Comparison of ENCODE assay signal across 15 cellular contexts in genomic region chr17:676965-677364, GRCh38. TPM values are rescaled to one million over a fixed set of nuclear protein-coding genes. Genes with fewer than 3 reads are reported as not detected.
DNase-seq lines count a peak whose midpoint lies in the region; ATAC-seq and TF ChIP-seq lines count a peak whose summit lies in the region.
"Had no signal": no experiment of that assay in that cellular context is flagged by ENCODE, and none has a peak within 500 bp of the region (broad histone marks: within the 10 kb centered on the region; RNA-seq: fewer than 3 reads in every experiment).

No MANE protein-coding gene starts in this region.

- DNase-seq in GM23248, result no peak
- peak; percentile 44 for DNase-seq in NCI-H446 treated with DMSO at 0.1 percent for 48 hours (lab: John Stamatoyannopoulos, UW)
- DNase-seq in HAP-1 (ENCODE audit: low spot score in 2 of 2), result no peak
- DNase-seq in left colon, result no peak
- no peak for DNase-seq in uterus
- DNase-seq: AML-193; Caco-2; CD4-positive, alpha-beta T cell; GDM1; HCEC 1CT; KBM-7 had no signal

- peak overlapping the region; percentile 24 for H3K4me2 ChIP-seq in GM23248 (ENCODE audit: unreplicated experiment)

- H3K9me2 ChIP-seq in GM23248 (ENCODE audit: insufficient read depth), result no peaks in the 10 kb centered on the region

- ATAC-seq in gastroesophageal sphincter (no peak), HG03521 (IDR thresholded peaks at IDR 0.05; ENCODE audit: unreplicated experiment) (no peak), left colon (no peak)

- 69 to 79% methylated on average over 4 of the region's 4 CpGs for WGBS in GM23248 (ENCODE audit: low coverage in 1 of 2, low lambda C conversion rate in 2 of 2, missing lambda C conversion rate in 2 of 2), 2 experiments
- 63 to 76% methylated on average over 4 of the region's 4 CpGs for WGBS in gastroesophageal sphincter (ENCODE audit: low coverage in 1 of 2), 2 donors

- H2AFZ ChIP-seq in GM23248, result no peak overlapping the region

- H3K79me2 ChIP-seq in GM23248 (ENCODE audit: insufficient read depth), result peaks cover 75% of the 10 kb centered on the region

- H3K9ac ChIP-seq in GM23248 (no peak overlapping the region), subcutaneous abdominal adipose tissue (ENCODE audit: low read length in 5 of 5) (no peak overlapping the region)

- H3K27ac ChIP-seq in GM23248 (peak overlapping the region; percentile 64), gastroesophageal sphincter (peak overlapping the region in 3 of 4 donors; percentile 3 to 79 (median 68)), subcutaneous abdominal adipose tissue (ENCODE audit: low read depth, low read length) (peak overlapping the region; percentile 19), uterus (peak overlapping the region in 1 of 2 donors; percentile 18)
- H3K27ac ChIP-seq: C4-2B had no signal

- TF ChIP-seq CTCF in gastroesophageal sphincter (IDR thresholded peaks at IDR 0.05) (no peak), uterus (IDR thresholded peaks at IDR 0.05) (no peak)

- in situ Hi-C loops in GM23248 (cut with MboI) (no loop called here), HAP-1 (cut with MboI; ENCODE audit: low sequenced_read_pairs) (no loop called here)

- H4K20me1 ChIP-seq in GM23248 (ENCODE audit: insufficient read depth), result no peaks in the 10 kb centered on the region

- H3K4me1 ChIP-seq in GM23248 (ENCODE audit: insufficient read depth) (peaks cover 29% of the 10 kb centered on the region), gastroesophageal sphincter (peaks cover 0 to 45% (median 8%) of the 10 kb centered on the region in 3 donors), subcutaneous abdominal adipose tissue (ENCODE audit: control insufficient read depth in 5 of 5, insufficient read depth in 5 of 5, low read length in 5 of 5) (peaks cover 0 to 9% (median 8%) of the 10 kb centered on the region in 5 donors), HAP-1 (peaks cover 5% of the 10 kb centered on the region), uterus (no peaks in the 10 kb centered on the region)
- H3K4me1 ChIP-seq: Caco-2 had no signal

- no peak for TF ChIP-seq EP300 in gastroesophageal sphincter (IDR thresholded peaks at IDR 0.05)

- H3K27me3 ChIP-seq in GM23248 (replicated peaks; ENCODE audit: insufficient read depth) (no peaks in the 10 kb centered on the region), gastroesophageal sphincter (no peaks in the 10 kb centered on the region), subcutaneous abdominal adipose tissue (ENCODE audit: control insufficient read depth in 5 of 5, insufficient read depth in 4 of 5, low read length in 5 of 5) (no peaks in the 10 kb centered on the region), HAP-1 (ENCODE audit: low read depth) (no peaks in the 10 kb centered on the region), uterus (no peaks in the 10 kb centered on the region)

- H3K36me3 ChIP-seq in GM23248 (ENCODE audit: low read depth) (peaks cover 6% of the 10 kb centered on the region), gastroesophageal sphincter (no peaks in the 10 kb centered on the region), subcutaneous abdominal adipose tissue (ENCODE audit: control insufficient read depth in 5 of 5, insufficient read depth in 5 of 5, low read length in 5 of 5) (peaks cover 0 to 5% (median 3%) of the 10 kb centered on the region in 5 donors), HAP-1 (replicated peaks) (no peaks in the 10 kb centered on the region), uterus (no peaks in the 10 kb centered on the region)

- TF ChIP-seq POLR2A in gastroesophageal sphincter (IDR thresholded peaks at IDR 0.05) (no peak), uterus (IDR thresholded peaks at IDR 0.05) (no peak)

- peaks cover 23% of the 10 kb centered on the region; the same call in 1 of the 2 replicates for H3F3A ChIP-seq in GM23248 (ENCODE audit: insufficient read depth)

- H3K9me3 ChIP-seq in GM23248 (ENCODE audit: low read depth) (no peaks in the 10 kb centered on the region), gastroesophageal sphincter (no peaks in the 10 kb centered on the region), subcutaneous abdominal adipose tissue (ENCODE audit: control insufficient read depth in 5 of 5, low read length in 5 of 5) (no peaks in the 10 kb centered on the region), HAP-1 (no peaks in the 10 kb centered on the region), uterus (no peaks in the 10 kb centered on the region)
- H3K9me3 ChIP-seq: Caco-2 had no signal

- no peak overlapping the region for H3K4me3 ChIP-seq in GM23248
- H3K4me3 ChIP-seq in gastroesophageal sphincter, result no peak overlapping the region
- H3K4me3 ChIP-seq in subcutaneous abdominal adipose tissue (ENCODE audit: low read depth in 1 of 5, low read length in 5 of 5), result no peak overlapping the region
- H3K4me3 ChIP-seq in HAP-1, result no peak overlapping the region
- H3K4me3 ChIP-seq in uterus, result no peak overlapping the region

- intact Hi-C loops in left colon (cut with DNase I, micrococcal nuclease) (no loop called here), uterus (cut with DNase I; ENCODE audit: low total_unique reads) (no loop called here)

RNA-seq across cellular contexts. Expression of gene VPS53, which starts 37.7 kb away (rescaled TPM):
- total RNA-seq in GM23248 (2014; rRNA removed; shearing (Covaris generic)), result 10.2 and 13.9 TPM in 2 replicates
- 16.5 and 16.8 TPM in 2 replicates for polyA plus RNA-seq in GM23248 (2016; fragmentation: Nextera tagmentation; extraction: Ambion mirVana)
- 10 to 100 TPM; 13.1 to 39.8 (median 30.4) TPM for total RNA-seq in gastroesophageal sphincter
- 10 to 100 TPM; 75.0 to 87.3 TPM for total RNA-seq in left colon
- 10 to 100 TPM; 22.3 to 76.2 (median 32.1) TPM for total RNA-seq in uterus

RNA-seq across cellular contexts. Expression of gene TLCD3A, which starts 55.4 kb away (rescaled TPM):
- total RNA-seq in GM23248 (2014; rRNA removed; shearing (Covaris generic)), result 48.9 and 56.4 TPM in 2 replicates
- 42.2 and 49.2 TPM in 2 replicates for polyA plus RNA-seq in GM23248 (2016; fragmentation: Nextera tagmentation; extraction: Ambion mirVana)
- total RNA-seq in gastroesophageal sphincter, result 10 to 100 TPM in 1 of 4 donors, 1 to 10 TPM in 3; 2.8 to 13.6 (median 7.1) TPM
- 10 to 100 TPM; 11.3 to 15.1 TPM for total RNA-seq in left colon
- 10 to 100 TPM in 2 of 4 donors, 1 to 10 TPM in 1, not detected in 1; 3.2 to 19.6 (median 15.6) TPM for total RNA-seq in uterus
